ENCODE assay signal across 21 cellular contexts in the genomic region with DNA sequence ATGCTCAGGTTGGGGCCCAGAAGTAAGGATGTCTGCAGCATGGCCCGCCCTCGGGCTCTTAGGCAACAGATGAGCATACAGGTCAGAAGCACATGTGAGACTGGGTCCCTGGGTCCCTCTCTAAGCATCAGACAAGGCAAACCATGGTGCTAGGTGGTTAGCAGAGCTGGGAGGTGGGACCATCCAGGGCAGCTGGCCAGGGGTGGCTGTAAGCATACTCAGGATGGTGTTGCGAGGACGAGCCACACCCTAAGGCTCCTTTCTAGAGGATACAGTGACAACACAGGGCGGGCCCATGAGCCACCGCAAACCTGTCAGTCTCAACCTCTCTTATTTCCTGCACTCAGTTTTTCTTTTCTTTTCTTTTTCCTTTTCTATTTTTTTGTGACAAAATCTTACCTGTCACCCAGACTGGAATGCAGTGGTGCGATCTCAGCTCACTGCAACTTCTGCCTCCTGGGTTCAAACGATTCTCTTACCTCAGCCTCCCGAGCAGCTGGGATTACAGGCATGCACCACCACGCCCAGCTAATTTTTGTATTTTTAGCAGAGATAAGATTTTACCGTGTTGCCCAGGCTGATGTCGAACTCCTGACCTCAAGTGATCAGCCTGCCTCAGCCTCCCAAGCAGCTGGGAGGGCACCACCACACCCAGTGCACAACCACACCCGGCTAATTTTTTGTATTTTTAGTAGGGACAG. TPM values are rescaled to one million over a fixed set of nuclear protein-coding genes. Genes with fewer than 3 reads are reported as not detected.
DNase-seq lines count a peak whose midpoint lies in the region; ATAC-seq and TF ChIP-seq lines count a peak whose summit lies in the region.
"Had no signal": no experiment of that assay in that cellular context is flagged by ENCODE, and none has a peak within 500 bp of the region (broad histone marks: within the 10 kb centered on the region; RNA-seq: fewer than 3 reads in every experiment).

No MANE protein-coding gene starts in this region.

- H3K4me1 ChIP-seq in mesendoderm (ENCODE audit: control insufficient read depth, low read depth, low read length) (no peaks in the 10 kb centered on the region), upper lobe of right lung (peaks cover 3% of the 10 kb centered on the region)

- no peak overlapping the region for H3K18ac ChIP-seq in mesendoderm (ENCODE audit: low read length)

- no peak overlapping the region for H3K4ac ChIP-seq in mesendoderm (ENCODE audit: low read depth, low read length)

- no peaks in the 10 kb centered on the region for H3K79me1 ChIP-seq in mesendoderm (ENCODE audit: low read length)

- H3K27ac ChIP-seq in mesendoderm (ENCODE audit: low read depth, low read length) (no peak overlapping the region), upper lobe of right lung (no peak overlapping the region)
- H3K27ac ChIP-seq: C4-2B, SK-N-MC had no signal

- H2AK5ac ChIP-seq in mesendoderm (ENCODE audit: low read length) = no peak overlapping the region

- peak; percentile 25 for ATAC-seq in GM19351 (IDR thresholded peaks at IDR 0.05; ENCODE audit: unreplicated experiment)
- no peak for ATAC-seq in activated T-helper 17 cell treated with anti-CD3 and anti-CD28 coated beads, Interleukin-2, amount 50 U/mL, for 72 hours (replicated peaks)
- no peak for ATAC-seq in upper lobe of right lung
- no peak for ATAC-seq in activated T-cell treated with anti-CD3 and anti-CD28 coated beads, Interleukin-2, amount 50 U/mL, for 4 hours
- ATAC-seq: GM23338 had no signal

- peaks cover 5% of the 10 kb centered on the region for H3K4me1 Mint-ChIP-seq in activated T-helper 17 cell treated with anti-CD3 and anti-CD28 coated beads, Interleukin-2, amount 50 U/mL, for 72 hours
- peaks cover 10% of the 10 kb centered on the region for H3K4me1 Mint-ChIP-seq in activated T-cell treated with anti-CD3 and anti-CD28 coated beads, Interleukin-2, amount 50 U/mL, for 4 hours (ENCODE audit: low read depth)

- H4K5ac ChIP-seq in mesendoderm (ENCODE audit: low read length) = no peak overlapping the region

- no peak overlapping the region for H4K8ac ChIP-seq in mesendoderm (ENCODE audit: low read depth, low read length)

- H3K4me3 Mint-ChIP-seq in activated T-helper 17 cell treated with anti-CD3 and anti-CD28 coated beads, Interleukin-2, amount 50 U/mL, for 72 hours = peak overlapping the region; percentile 0
- H3K4me3 Mint-ChIP-seq in activated T-cell treated with anti-CD3 and anti-CD28 coated beads, Interleukin-2, amount 50 U/mL, for 4 hours = no peak overlapping the region
- H3K4me3 Mint-ChIP-seq: GM23338 had no signal

- H2BK5ac ChIP-seq in mesendoderm (ENCODE audit: low read length) = no peak overlapping the region

- H3K27ac Mint-ChIP-seq in activated T-helper 17 cell treated with anti-CD3 and anti-CD28 coated beads, Interleukin-2, amount 50 U/mL, for 72 hours = no peak overlapping the region
- H3K27ac Mint-ChIP-seq: GM23338 had no signal

- H3K36me3 ChIP-seq in mesendoderm (ENCODE audit: control insufficient read depth, insufficient read depth, low read length) = no peaks in the 10 kb centered on the region
- no peaks in the 10 kb centered on the region for H3K36me3 ChIP-seq in upper lobe of right lung
- H3K36me3 ChIP-seq: MG63 had no signal

- WGBS in mesendoderm (ENCODE audit: extremely low coverage, insufficient coverage, low lambda C conversion rate) = no CpG with 5 or more reads among the region's 13 CpGs

- H3K27me3 ChIP-seq in mesendoderm (ENCODE audit: insufficient read depth, low read length, poor library complexity) (peaks cover 14% of the 10 kb centered on the region), upper lobe of right lung (peaks cover 29% of the 10 kb centered on the region)

- H2BK15ac ChIP-seq in mesendoderm (replicated peaks; ENCODE audit: low read depth) = no peak overlapping the region

- peak overlapping the region; percentile 45 for H3K23ac ChIP-seq in mesendoderm (ENCODE audit: low read length)

- no peak for DNase-seq in mesendoderm
- peak; percentile 27 for DNase-seq in upper lobe of right lung
- no peak for DNase-seq in inferior parietal cortex (ENCODE audit: extremely low spot score)
- DNase-seq in NCI-H2196 treated with DMSO at 0.1 percent for 48 hours (lab: John Stamatoyannopoulos, UW; ENCODE audit: unreplicated experiment) = no peak
- DNase-seq in activated T-cell treated with anti-CD3 and anti-CD28 coated beads, Interleukin-2, amount 50 U/mL, for 4 hours = no peak
- DNase-seq: ACHN, DMS79 treated with DMSO at 0.1 percent for 48 hours, HCEC 1CT, Kasumi-1, MG63, NCI-H1048, NCI-H2081, OCI-M1, SHP77 had no signal

- H3K9ac ChIP-seq in mesendoderm (ENCODE audit: low read length) = no peak overlapping the region

- no peak overlapping the region for H3K56ac ChIP-seq in mesendoderm (ENCODE audit: low read length)

- H3K4me2 ChIP-seq in mesendoderm (ENCODE audit: low read length) = no peak overlapping the region
- H3K4me2 ChIP-seq: GM23338 had no signal

- H2BK120ac ChIP-seq in mesendoderm (ENCODE audit: low read depth, low read length) = no peak overlapping the region

- intact Hi-C loops in upper lobe of right lung (cut with DNase I) = no loop called here

- no peaks in the 10 kb centered on the region for H3K9me3 ChIP-seq in upper lobe of right lung
- H3K9me3 ChIP-seq: MG63 had no signal

- no peaks in the 10 kb centered on the region for H3K79me2 ChIP-seq in mesendoderm (ENCODE audit: control insufficient read depth, insufficient read depth, low read length)

- H3K36me3 Mint-ChIP-seq in activated T-helper 17 cell treated with anti-CD3 and anti-CD28 coated beads, Interleukin-2, amount 50 U/mL, for 72 hours (ENCODE audit: low read depth) = no peaks in the 10 kb centered on the region
- H3K36me3 Mint-ChIP-seq in activated T-cell treated with anti-CD3 and anti-CD28 coated beads, Interleukin-2, amount 50 U/mL, for 4 hours (ENCODE audit: insufficient read depth) = no peaks in the 10 kb centered on the region

- H3K27me3 Mint-ChIP-seq in activated T-helper 17 cell treated with anti-CD3 and anti-CD28 coated beads, Interleukin-2, amount 50 U/mL, for 72 hours = peaks cover 34% of the 10 kb centered on the region
- H3K27me3 Mint-ChIP-seq in activated T-cell treated with anti-CD3 and anti-CD28 coated beads, Interleukin-2, amount 50 U/mL, for 4 hours (ENCODE audit: low read depth) = peaks cover 47% of the 10 kb centered on the region

- no peaks in the 10 kb centered on the region for H3K9me3 Mint-ChIP-seq in activated T-helper 17 cell treated with anti-CD3 and anti-CD28 coated beads, Interleukin-2, amount 50 U/mL, for 72 hours
- no peaks in the 10 kb centered on the region for H3K9me3 Mint-ChIP-seq in activated T-cell treated with anti-CD3 and anti-CD28 coated beads, Interleukin-2, amount 50 U/mL, for 4 hours
- H3K9me3 Mint-ChIP-seq: GM23338, IgD-negative memory B cell had no signal

- no peak for TF ChIP-seq CTCF in upper lobe of right lung (IDR thresholded peaks at IDR 0.05)

- H3K4me3 ChIP-seq in mesendoderm (ENCODE audit: low read length) (no peak overlapping the region), upper lobe of right lung (no peak overlapping the region)
- H3K4me3 ChIP-seq: GM23338, MG63, SK-N-MC had no signal

RNA-seq across cellular contexts. Expression of gene FA2H, which starts 3.6 kb away (rescaled TPM):
- total RNA-seq in activated T-helper 17 cell treated with anti-CD3 and anti-CD28 coated beads, Interleukin-2, amount 50 U/mL, for 72 hours = under 1 TPM in 1 of 2 donors, not detected in 1; 0.19 TPM
- 0.94 TPM for polyA plus RNA-seq in mesendoderm (2013, experiment 1 of 2)
- 1.0 TPM for polyA plus RNA-seq in mesendoderm (2013, experiment 2 of 2)
- 2.1 TPM for total RNA-seq in upper lobe of right lung
- total RNA-seq in activated T-cell treated with anti-CD3 and anti-CD28 coated beads, Interleukin-2, amount 50 U/mL, for 4 hours = under 1 TPM in 1 of 3 donors, not detected in 2; 0.43 TPM
- total RNA-seq: RPMI7951 had no signal
